Comparison of ENCODE assay signal across 19 cellular contexts in the genomic region with DNA sequence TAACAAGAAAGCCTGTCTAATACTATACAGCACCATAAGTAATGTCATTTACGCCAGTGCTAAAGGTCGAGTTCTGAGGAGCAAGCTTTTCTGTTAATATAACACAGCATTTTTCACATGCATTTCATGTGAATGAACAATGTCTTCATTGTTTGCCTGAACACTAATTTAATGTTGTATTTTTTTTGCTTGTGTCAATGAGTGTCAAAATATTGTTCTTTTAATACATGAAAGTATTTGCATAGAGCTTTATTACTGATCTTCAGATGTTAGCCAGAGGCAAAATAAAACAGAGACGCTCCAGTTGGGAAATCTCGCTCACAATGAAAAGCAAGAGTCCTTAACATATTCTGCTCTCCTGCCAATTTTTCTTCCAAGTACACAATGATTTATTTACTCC.
DNase-seq lines count a peak whose midpoint lies in the region; ATAC-seq and FAIRE-seq lines count a peak whose summit lies in the region.
"Had no signal": no experiment of that assay in that cellular context is flagged by ENCODE, and none has a peak within 500 bp of the region (broad histone marks: within the 10 kb centered on the region; RNA-seq: fewer than 3 reads in every experiment).

No MANE protein-coding gene starts in this region.

- ATAC-seq in HG03159 (IDR thresholded peaks at IDR 0.05; ENCODE audit: unreplicated experiment): no peak
- ATAC-seq: activated CD4-positive, CD25-positive, alpha-beta regulatory T cell treated with anti-CD3 and anti-CD28 coated beads, Interleukin-2, amount 50 U/mL, for 24 hours; CD8-positive, alpha-beta T cell; stimulated activated naive B cell treated with anti-CD40 and anti-IgM and Interleukin-4, amounts not matched to agents 10 μg/mL and 1 μg/mL and 100 μg/mL, for 72 hours had no signal

- DNase-seq in COLO829 (ENCODE audit: low spot score): peak; percentile 81
- peak; percentile 14 for DNase-seq in NCI-H1092 treated with DMSO at 0.1 percent for 48 hours (lab: John Stamatoyannopoulos, UW)
- DNase-seq in NCI-H748 treated with DMSO at 0.1 percent for 48 hours (lab: John Stamatoyannopoulos, UW): peak; percentile 76
- peak; percentile 20 for DNase-seq in globus pallidus (ENCODE audit: low spot score)
- DNase-seq in GDM1 (lab: John Stamatoyannopoulos, UW): no peak
- no peak for DNase-seq in frontal cortex (ENCODE audit: low spot score in 2 of 2)
- DNase-seq in AML-193 (lab: John Stamatoyannopoulos, UW): no peak
- DNase-seq: activated effector memory CD4-positive, alpha-beta T cell treated with Interleukin-2 at 50 U/mL for 16 hours; adrenal gland; CD8-positive, alpha-beta T cell; IMR-90; kidney; mesenchymal stem cell; retina; stimulated activated CD4-positive, alpha-beta T cell treated with anti-CD3 and anti-CD28 coated beads, Interleukin-15, amount 100 ng/mL, for 24 hours; stimulated activated naive B cell treated with anti-CD40 and anti-IgM and Interleukin-4, amounts not matched to agents 10 μg/mL and 1 μg/mL and 100 μg/mL, for 72 hours; T-helper 9 cell had no signal

- no peak for FAIRE-seq in frontal cortex (lab: Jason Lieb, UNC)

Comparison
In these comparisons a context has a peak if more than half of its experiments do, and no peak if none do; other contexts are left out.
1. DNase-seq: peak in COLO829 (single experiment), NCI-H1092 treated with DMSO at 0.1 percent for 48 hours (single experiment), NCI-H748 treated with DMSO at 0.1 percent for 48 hours (single experiment) and globus pallidus (single experiment); none in GDM1 (single experiment), frontal cortex (0 of 2) and AML-193 (0 of 2).